ENCODE assay signal across 2 cellular contexts in the genomic region with DNA sequence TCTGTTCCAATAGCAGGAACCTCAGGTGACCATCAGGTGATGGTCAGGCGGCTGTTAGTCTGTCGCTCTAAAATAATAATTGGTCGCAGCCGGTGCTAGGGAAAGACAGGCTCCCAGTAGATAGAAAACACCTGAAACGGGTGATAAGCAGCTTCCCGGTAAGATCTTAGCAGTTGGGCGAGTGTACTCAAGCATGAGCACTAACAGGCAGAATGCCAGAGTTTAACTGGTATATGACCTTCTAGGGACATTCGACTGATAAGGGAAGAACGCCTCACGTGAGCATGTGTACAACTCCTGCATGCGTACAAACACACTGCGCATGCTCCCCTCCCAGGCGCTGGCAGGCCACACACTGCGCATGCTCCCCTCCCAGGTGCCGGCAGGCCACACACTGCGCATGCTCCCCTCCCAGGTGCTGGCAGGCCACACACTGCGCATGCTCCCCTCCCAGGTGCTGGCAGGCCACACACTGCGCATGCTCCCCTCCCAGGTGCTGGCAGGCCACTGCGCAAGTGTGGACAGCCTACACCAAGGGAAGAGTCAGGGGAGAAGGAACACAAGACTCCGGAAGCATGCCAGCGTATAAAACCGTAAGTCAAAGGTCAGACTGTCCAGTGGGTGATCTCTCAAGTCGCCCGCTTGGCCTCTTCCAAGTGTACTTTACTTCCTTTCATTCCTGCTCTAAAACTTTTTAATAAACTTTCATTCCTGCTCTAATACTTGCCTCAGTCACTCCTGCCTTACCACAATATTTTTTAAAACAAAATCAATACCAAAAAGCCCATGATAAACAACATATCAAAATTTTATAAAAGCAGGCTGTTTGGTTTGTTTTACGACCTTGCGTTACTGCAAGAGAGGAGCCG.
TF ChIP-seq lines count a peak whose summit lies in the region.

No MANE protein-coding gene starts in this region.

TF ChIP-seq in GM23338, 12 proteins besides CTCF, POLR2A, EP300 and RAD21:
- TF ChIP-seq NANOG (IDR thresholded peaks at IDR 0.05; ENCODE audit: borderline replicate concordance): no peak

TF ChIP-seq in GM12878, 131 proteins besides CTCF, POLR2A, EP300 and RAD21:
- TF ChIP-seq, protein P1, sequence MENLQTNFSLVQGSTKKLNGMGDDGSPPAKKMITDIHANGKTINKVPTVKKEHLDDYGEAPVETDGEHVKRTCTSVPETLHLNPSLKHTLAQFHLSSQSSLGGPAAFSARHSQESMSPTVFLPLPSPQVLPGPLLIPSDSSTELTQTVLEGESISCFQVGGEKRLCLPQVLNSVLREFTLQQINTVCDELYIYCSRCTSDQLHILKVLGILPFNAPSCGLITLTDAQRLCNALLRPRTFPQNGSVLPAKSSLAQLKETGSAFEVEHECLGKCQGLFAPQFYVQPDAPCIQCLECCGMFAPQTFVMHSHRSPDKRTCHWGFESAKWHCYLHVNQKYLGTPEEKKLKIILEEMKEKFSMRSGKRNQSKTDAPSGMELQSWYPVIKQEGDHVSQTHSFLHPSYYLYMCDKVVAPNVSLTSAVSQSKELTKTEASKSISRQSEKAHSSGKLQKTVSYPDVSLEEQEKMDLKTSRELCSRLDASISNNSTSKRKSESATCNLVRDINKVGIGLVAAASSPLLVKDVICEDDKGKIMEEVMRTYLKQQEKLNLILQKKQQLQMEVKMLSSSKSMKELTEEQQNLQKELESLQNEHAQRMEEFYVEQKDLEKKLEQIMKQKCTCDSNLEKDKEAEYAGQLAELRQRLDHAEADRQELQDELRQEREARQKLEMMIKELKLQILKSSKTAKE (IDR thresholded peaks at IDR 0.05; ENCODE audit: low read depth, poor library complexity, severe bottlenecking): no peak
- TF ChIP-seq, protein P2, sequence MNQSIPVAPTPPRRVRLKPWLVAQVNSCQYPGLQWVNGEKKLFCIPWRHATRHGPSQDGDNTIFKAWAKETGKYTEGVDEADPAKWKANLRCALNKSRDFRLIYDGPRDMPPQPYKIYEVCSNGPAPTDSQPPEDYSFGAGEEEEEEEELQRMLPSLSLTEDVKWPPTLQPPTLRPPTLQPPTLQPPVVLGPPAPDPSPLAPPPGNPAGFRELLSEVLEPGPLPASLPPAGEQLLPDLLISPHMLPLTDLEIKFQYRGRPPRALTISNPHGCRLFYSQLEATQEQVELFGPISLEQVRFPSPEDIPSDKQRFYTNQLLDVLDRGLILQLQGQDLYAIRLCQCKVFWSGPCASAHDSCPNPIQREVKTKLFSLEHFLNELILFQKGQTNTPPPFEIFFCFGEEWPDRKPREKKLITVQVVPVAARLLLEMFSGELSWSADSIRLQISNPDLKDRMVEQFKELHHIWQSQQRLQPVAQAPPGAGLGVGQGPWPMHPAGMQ (IDR thresholded peaks at IDR 0.05; ENCODE audit: borderline replicate concordance): no peak
- no peak for TF ChIP-seq POU2F2 (IDR thresholded peaks at IDR 0.05; ENCODE audit: borderline replicate concordance, low read depth, low read length)
- TF ChIP-seq, protein P3, sequence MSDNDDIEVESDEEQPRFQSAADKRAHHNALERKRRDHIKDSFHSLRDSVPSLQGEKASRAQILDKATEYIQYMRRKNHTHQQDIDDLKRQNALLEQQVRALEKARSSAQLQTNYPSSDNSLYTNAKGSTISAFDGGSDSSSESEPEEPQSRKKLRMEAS (IDR thresholded peaks at IDR 0.05; ENCODE audit: low read depth, low read length): no peak
- TF ChIP-seq TCF7 (IDR thresholded peaks at IDR 0.05; ENCODE audit: borderline replicate concordance): no peak
- TF ChIP-seq STAT3 (IDR thresholded peaks at IDR 0.05; ENCODE audit: low read depth, low read length): no peak
- TF ChIP-seq HDAC6 (IDR thresholded peaks at IDR 0.05; ENCODE audit: unreplicated experiment): no peak
- TF ChIP-seq, protein P4, sequence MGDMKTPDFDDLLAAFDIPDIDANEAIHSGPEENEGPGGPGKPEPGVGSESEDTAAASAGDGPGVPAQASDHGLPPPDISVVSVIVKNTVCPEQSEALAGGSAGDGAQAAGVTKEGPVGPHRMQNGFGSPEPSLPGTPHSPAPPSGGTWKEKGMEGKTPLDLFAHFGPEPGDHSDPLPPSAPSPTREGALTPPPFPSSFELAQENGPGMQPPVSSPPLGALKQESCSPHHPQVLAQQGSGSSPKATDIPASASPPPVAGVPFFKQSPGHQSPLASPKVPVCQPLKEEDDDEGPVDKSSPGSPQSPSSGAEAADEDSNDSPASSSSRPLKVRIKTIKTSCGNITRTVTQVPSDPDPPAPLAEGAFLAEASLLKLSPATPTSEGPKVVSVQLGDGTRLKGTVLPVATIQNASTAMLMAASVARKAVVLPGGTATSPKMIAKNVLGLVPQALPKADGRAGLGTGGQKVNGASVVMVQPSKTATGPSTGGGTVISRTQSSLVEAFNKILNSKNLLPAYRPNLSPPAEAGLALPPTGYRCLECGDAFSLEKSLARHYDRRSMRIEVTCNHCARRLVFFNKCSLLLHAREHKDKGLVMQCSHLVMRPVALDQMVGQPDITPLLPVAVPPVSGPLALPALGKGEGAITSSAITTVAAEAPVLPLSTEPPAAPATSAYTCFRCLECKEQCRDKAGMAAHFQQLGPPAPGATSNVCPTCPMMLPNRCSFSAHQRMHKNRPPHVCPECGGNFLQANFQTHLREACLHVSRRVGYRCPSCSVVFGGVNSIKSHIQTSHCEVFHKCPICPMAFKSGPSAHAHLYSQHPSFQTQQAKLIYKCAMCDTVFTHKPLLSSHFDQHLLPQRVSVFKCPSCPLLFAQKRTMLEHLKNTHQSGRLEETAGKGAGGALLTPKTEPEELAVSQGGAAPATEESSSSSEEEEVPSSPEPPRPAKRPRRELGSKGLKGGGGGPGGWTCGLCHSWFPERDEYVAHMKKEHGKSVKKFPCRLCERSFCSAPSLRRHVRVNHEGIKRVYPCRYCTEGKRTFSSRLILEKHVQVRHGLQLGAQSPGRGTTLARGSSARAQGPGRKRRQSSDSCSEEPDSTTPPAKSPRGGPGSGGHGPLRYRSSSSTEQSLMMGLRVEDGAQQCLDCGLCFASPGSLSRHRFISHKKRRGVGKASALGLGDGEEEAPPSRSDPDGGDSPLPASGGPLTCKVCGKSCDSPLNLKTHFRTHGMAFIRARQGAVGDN (IDR thresholded peaks at IDR 0.05): no peak
- no peak for TF ChIP-seq MEF2A (IDR thresholded peaks at IDR 0.05; ENCODE audit: insufficient read depth, low read depth, low read length)
- TF ChIP-seq, protein P5, sequence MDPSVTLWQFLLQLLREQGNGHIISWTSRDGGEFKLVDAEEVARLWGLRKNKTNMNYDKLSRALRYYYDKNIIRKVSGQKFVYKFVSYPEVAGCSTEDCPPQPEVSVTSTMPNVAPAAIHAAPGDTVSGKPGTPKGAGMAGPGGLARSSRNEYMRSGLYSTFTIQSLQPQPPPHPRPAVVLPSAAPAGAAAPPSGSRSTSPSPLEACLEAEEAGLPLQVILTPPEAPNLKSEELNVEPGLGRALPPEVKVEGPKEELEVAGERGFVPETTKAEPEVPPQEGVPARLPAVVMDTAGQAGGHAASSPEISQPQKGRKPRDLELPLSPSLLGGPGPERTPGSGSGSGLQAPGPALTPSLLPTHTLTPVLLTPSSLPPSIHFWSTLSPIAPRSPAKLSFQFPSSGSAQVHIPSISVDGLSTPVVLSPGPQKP (IDR thresholded peaks at IDR 0.05; ENCODE audit: low read depth, low read length): no peak
- no peak for TF ChIP-seq MXI1 (IDR thresholded peaks at IDR 0.05; ENCODE audit: low read depth, low read length)
- TF ChIP-seq, protein P6, sequence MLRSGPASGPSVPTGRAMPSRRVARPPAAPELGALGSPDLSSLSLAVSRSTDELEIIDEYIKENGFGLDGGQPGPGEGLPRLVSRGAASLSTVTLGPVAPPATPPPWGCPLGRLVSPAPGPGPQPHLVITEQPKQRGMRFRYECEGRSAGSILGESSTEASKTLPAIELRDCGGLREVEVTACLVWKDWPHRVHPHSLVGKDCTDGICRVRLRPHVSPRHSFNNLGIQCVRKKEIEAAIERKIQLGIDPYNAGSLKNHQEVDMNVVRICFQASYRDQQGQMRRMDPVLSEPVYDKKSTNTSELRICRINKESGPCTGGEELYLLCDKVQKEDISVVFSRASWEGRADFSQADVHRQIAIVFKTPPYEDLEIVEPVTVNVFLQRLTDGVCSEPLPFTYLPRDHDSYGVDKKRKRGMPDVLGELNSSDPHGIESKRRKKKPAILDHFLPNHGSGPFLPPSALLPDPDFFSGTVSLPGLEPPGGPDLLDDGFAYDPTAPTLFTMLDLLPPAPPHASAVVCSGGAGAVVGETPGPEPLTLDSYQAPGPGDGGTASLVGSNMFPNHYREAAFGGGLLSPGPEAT (IDR thresholded peaks at IDR 0.05; ENCODE audit: low read depth): no peak
- no peak for TF ChIP-seq ZNF24 (IDR thresholded peaks at IDR 0.05)
- no peak for TF ChIP-seq MYB (IDR thresholded peaks at IDR 0.05; ENCODE audit: borderline replicate concordance, low read depth, low read length)
- TF ChIP-seq YY1 (IDR thresholded peaks at IDR 0.05; ENCODE audit: low read depth, low read length): no peak
- TF ChIP-seq BCL11A (IDR thresholded peaks at IDR 0.05; ENCODE audit: low read depth, low read length): no peak
- TF ChIP-seq NFIC (IDR thresholded peaks at IDR 0.05; ENCODE audit: low read depth, low read length): no peak
TF ChIP-seq in GM12878: peak in this region for 0.
